8 cellular contexts compared by ENCODE assay signal in the genomic region with DNA sequence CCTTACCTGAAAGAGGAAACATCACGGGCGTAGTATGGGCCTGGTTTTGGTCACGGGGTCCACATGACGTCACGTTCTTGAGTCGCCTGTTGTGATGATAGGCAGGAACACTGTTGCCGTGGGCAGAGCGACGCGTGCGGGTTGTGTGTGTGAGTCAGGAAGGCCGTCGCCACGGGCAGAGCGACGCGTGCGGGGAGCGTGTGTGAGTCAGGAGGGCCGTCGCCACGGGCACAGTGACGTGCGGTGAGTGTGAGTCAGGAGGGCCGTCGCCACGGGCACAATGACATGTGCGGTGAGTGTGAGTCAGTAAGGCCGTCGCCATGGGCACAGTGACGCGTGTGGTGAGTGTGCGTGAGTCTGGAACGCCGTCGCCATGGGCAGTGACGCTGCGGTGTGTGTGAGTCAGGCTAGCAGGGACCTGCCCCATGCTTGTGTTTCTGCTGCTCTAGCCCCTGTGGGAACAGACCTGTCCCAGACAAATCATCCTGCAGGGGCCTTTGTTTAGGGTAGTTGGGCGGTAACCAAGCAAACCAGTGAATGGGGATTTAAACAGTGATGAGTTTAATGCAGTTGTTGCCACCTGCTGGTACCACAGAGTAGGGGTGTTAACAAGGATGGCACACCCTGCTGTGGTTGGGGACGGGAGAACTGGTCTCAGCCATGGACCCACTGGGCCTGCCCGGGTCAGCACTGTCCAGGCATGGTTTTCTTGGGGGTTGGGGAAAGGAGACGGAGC. TPM values are rescaled to one million over a fixed set of nuclear protein-coding genes. Genes with fewer than 3 reads are reported as not detected.
A peak's percentile ranks its signal among the peaks of the same experiment; 100 is the strongest.
DNase-seq lines count a peak whose midpoint lies in the region; ATAC-seq and TF ChIP-seq lines count a peak whose summit lies in the region.

No MANE protein-coding gene starts in this region.

- TF ChIP-seq CTCF in fibroblast of mammary gland (conservative IDR thresholded peaks at IDR 0.05; ENCODE audit: control insufficient read depth, insufficient read depth, low read depth, low read length): no peak

- H3K27me3 Mint-ChIP-seq in activated CD8-positive, alpha-beta memory T cell treated with anti-CD3 and anti-CD28 coated beads, Interleukin-2, amount 10 ng/mL, durations not matched to agents 7 days and 5 days: no peaks in the 10 kb centered on the region

- intact Hi-C loops in left ventricle myocardium superior (cut with micrococcal nuclease): no loop called here

- CTCF ChIA-PET in activated CD8-positive, alpha-beta memory T cell treated with anti-CD3 and anti-CD28 coated beads, Interleukin-2, amount 10 ng/mL, durations not matched to agents 7 days and 5 days (lab: Charles Lee): no interaction called here

- H3K36me3 Mint-ChIP-seq in activated CD8-positive, alpha-beta memory T cell treated with anti-CD3 and anti-CD28 coated beads, Interleukin-2, amount 10 ng/mL, durations not matched to agents 7 days and 5 days: peaks cover 22% of the 10 kb centered on the region

- ATAC-seq in activated CD8-positive, alpha-beta memory T cell treated with anti-CD3 and anti-CD28 coated beads, Interleukin-2, amount 10 ng/mL, durations not matched to agents 7 days and 5 days: peak; percentile 82
- ATAC-seq in GM21367 (IDR thresholded peaks at IDR 0.05; ENCODE audit: unreplicated experiment) (no peak), left ventricle myocardium superior (no peak), GM21576 (IDR thresholded peaks at IDR 0.05; ENCODE audit: unreplicated experiment) (no peak)

- H3K4me3 Mint-ChIP-seq in activated CD8-positive, alpha-beta memory T cell treated with anti-CD3 and anti-CD28 coated beads, Interleukin-2, amount 10 ng/mL, durations not matched to agents 7 days and 5 days: no peak overlapping the region

- H3K4me1 Mint-ChIP-seq in activated CD8-positive, alpha-beta memory T cell treated with anti-CD3 and anti-CD28 coated beads, Interleukin-2, amount 10 ng/mL, durations not matched to agents 7 days and 5 days: peaks cover 4% of the 10 kb centered on the region

- DNase-seq in CD1c-positive myeloid dendritic cell (ENCODE audit: extremely low spot score) (peak; percentile 17), MV-4-11 (lab: John Stamatoyannopoulos, UW) (peak; percentile 39), fibroblast of mammary gland (ENCODE audit: low read depth) (peak; percentile 96), left ventricle myocardium superior (no peak)
- DNase-seq in activated CD8-positive, alpha-beta memory T cell treated with anti-CD3 and anti-CD28 coated beads, Interleukin-2, amount 10 ng/mL, durations not matched to agents 7 days and 5 days: peak; percentile 73
- DNase-seq in stimulated activated CD4-positive, alpha-beta T cell treated with anti-CD3 and anti-CD28 coated beads, Interleukin-2, amount 100 ng/mL, for 24 hours: peak; percentile 75 to 77

- no peak overlapping the region for H3K4me3 ChIP-seq in fibroblast of mammary gland (ENCODE audit: control insufficient read depth, low read depth, low read length)

- peak overlapping the region; percentile 55 for H3K27ac Mint-ChIP-seq in activated CD8-positive, alpha-beta memory T cell treated with anti-CD3 and anti-CD28 coated beads, Interleukin-2, amount 10 ng/mL, durations not matched to agents 7 days and 5 days

- no peaks in the 10 kb centered on the region for H3K9me3 Mint-ChIP-seq in activated CD8-positive, alpha-beta memory T cell treated with anti-CD3 and anti-CD28 coated beads, Interleukin-2, amount 10 ng/mL, durations not matched to agents 7 days and 5 days (ENCODE audit: low read depth)

RNA-seq across cellular contexts. Expression of gene TRIP13, which starts 19.8 kb away (rescaled TPM):
- total RNA-seq in activated CD8-positive, alpha-beta memory T cell treated with anti-CD3 and anti-CD28 coated beads, Interleukin-2, amount 10 ng/mL, durations not matched to agents 7 days and 5 days: 10 to 100 TPM; 33.0 to 38.8 TPM
- total RNA-seq in left ventricle myocardium superior: 0.32 TPM

RNA-seq across cellular contexts. Expression of gene BRD9, which starts 19.9 kb away (rescaled TPM):
- total RNA-seq in activated CD8-positive, alpha-beta memory T cell treated with anti-CD3 and anti-CD28 coated beads, Interleukin-2, amount 10 ng/mL, durations not matched to agents 7 days and 5 days: 10 to 100 TPM; 58.6 to 64.7 TPM
- 26.1 TPM for total RNA-seq in left ventricle myocardium superior

Comparison
In these comparisons a context has a peak if more than half of its experiments do, and no peak if none do; other contexts are left out.
1. RNA of gene TRIP13, which starts 19.8 kb away (total RNA-seq): 33.0 to 38.8 TPM in activated CD8-positive, alpha-beta memory T cell treated with anti-CD3 and anti-CD28 coated beads, Interleukin-2, amount 10 ng/mL, durations not matched to agents 7 days and 5 days; 0.32 TPM in left ventricle myocardium superior (single experiment); every median in the first group is over 10 times any median in the second.